9 cellular contexts compared by ENCODE assay signal in the genomic region with DNA sequence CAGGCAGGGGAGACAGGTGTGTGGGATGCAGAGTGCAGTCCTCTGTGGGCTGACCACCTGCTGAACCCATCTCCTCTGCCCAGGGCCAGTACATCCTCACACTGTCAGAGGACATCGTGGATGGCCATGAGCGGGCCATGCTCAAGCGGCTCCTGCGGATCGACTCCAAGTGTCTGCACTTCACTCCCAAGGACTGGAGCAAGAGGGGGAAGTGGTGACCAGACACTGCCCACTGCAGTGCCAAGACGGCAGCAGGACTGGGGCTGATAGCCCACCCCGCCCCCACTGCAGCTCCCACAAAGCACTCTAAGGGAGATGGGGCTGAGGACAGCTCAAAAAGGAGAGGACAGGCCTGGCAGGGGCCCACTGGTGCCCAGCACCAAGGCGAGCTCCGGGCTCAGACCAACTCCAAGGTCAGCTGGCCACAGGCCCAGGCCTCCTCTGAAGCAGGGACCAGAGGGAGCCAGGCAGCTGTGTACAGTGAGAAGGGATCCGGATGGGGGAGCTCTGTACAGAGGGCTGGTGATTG. TPM values are rescaled to one million over a fixed set of nuclear protein-coding genes. Genes with fewer than 3 reads are reported as not detected.
DNase-seq lines count a peak whose midpoint lies in the region; ATAC-seq, FAIRE-seq and TF ChIP-seq lines count a peak whose summit lies in the region.
"Had no signal": no experiment of that assay in that cellular context is flagged by ENCODE, and none has a peak within 500 bp of the region (broad histone marks: within the 10 kb centered on the region; RNA-seq: fewer than 3 reads in every experiment).

No MANE protein-coding gene starts in this region.

- H3K9ac ChIP-seq in mucosa of stomach (ENCODE audit: low read length) = peak overlapping the region; percentile 69

- H3K4me1 ChIP-seq in breast epithelium = peaks cover 5 to 12% of the 10 kb centered on the region in 2 donors
- H3K4me1 ChIP-seq in mucosa of stomach (ENCODE audit: control insufficient read depth, insufficient read depth, low read length) = peaks cover 13% of the 10 kb centered on the region
- peaks cover 3 to 6% of the 10 kb centered on the region in 2 donors for H3K4me1 ChIP-seq in small intestine (ENCODE audit: control insufficient read depth in 2 of 2, insufficient read depth in 1 of 2, low read depth in 1 of 2, low read length in 1 of 2)

- FAIRE-seq in small intestine (lab: Jason Lieb, UNC) = no peak
- FAIRE-seq: TTC549 had no signal

- peak overlapping the region in 2 of 3 donors; percentile 77 to 82 for H3K4me3 ChIP-seq in breast epithelium
- H3K4me3 ChIP-seq in mucosa of stomach (ENCODE audit: low read length) = no peak overlapping the region
- H3K4me3 ChIP-seq in small intestine (ENCODE audit: low read depth in 1 of 2, low read length in 2 of 2) = peak overlapping the region in 1 of 2 donors; percentile 77

- ATAC-seq in HG02938 (IDR thresholded peaks at IDR 0.05; ENCODE audit: unreplicated experiment) (no peak), GM19452 (IDR thresholded peaks at IDR 0.05; ENCODE audit: unreplicated experiment) (no peak)

- TF ChIP-seq POLR2A in breast epithelium (IDR thresholded peaks at IDR 0.05) = no peak

- H3K27ac ChIP-seq in KOPT-K1 (ENCODE audit: low read depth, low read length, poor library complexity, severe bottlenecking) (peak overlapping the region; percentile 82), breast epithelium (peak overlapping the region in 1 of 2 donors; percentile 87), small intestine (ENCODE audit: low read depth in 1 of 2, low read length in 1 of 2) (no peak overlapping the region)

- intact Hi-C loops in breast epithelium (cut with DNase I; ENCODE audit: low total_unique reads) = no loop called here

- no peaks in the 10 kb centered on the region for H3K27me3 ChIP-seq in breast epithelium
- H3K27me3 ChIP-seq in mucosa of stomach (ENCODE audit: control insufficient read depth, insufficient read depth, low read length) = no peaks in the 10 kb centered on the region
- no peaks in the 10 kb centered on the region for H3K27me3 ChIP-seq in small intestine (ENCODE audit: control insufficient read depth in 2 of 2, insufficient read depth in 2 of 2, low read length in 2 of 2)

- WGBS in small intestine, 3 donors = 67 to 71% (median 68%) methylated on average over 10 of the region's 10 CpGs

- H3K36me3 ChIP-seq in KOPT-K1 (ENCODE audit: insufficient read depth, low read length) = peaks cover 56% of the 10 kb centered on the region
- no peaks in the 10 kb centered on the region for H3K36me3 ChIP-seq in breast epithelium
- peaks cover 45% of the 10 kb centered on the region for H3K36me3 ChIP-seq in mucosa of stomach (ENCODE audit: control insufficient read depth, insufficient read depth, low read length)
- peaks cover 23 to 32% of the 10 kb centered on the region in 2 donors for H3K36me3 ChIP-seq in small intestine (ENCODE audit: control insufficient read depth in 2 of 2, insufficient read depth in 2 of 2, low read length in 2 of 2)

- peak; percentile 43 for DNase-seq in AG20443 (ENCODE audit: low spot score)
- DNase-seq in breast epithelium (ENCODE audit: low spot score in 2 of 2) = no peak
- DNase-seq in cerebellar cortex (ENCODE audit: low spot score) = no peak
- no peak for DNase-seq in small intestine

- TF ChIP-seq CTCF in breast epithelium (IDR thresholded peaks at IDR 0.05) = no peak

- no peaks in the 10 kb centered on the region for H3K9me3 ChIP-seq in KOPT-K1 (ENCODE audit: insufficient read depth, low read length, poor library complexity, severe bottlenecking)
- H3K9me3 ChIP-seq in breast epithelium = no peaks in the 10 kb centered on the region
- H3K9me3 ChIP-seq in mucosa of stomach (ENCODE audit: control insufficient read depth, low read length) = no peaks in the 10 kb centered on the region
- H3K9me3 ChIP-seq in small intestine (ENCODE audit: control insufficient read depth, low read depth) = no peaks in the 10 kb centered on the region

RNA-seq across cellular contexts. Expression of a gene that starts 1.6 kb away (rescaled TPM):
- 100 to 1,000 TPM in 1 of 3 donors, 10 to 100 TPM in 2; 89.1 to 110 (median 99.8) TPM for total RNA-seq in breast epithelium
- 10 to 100 TPM; 50.1 to 65.1 (median 50.3) TPM for polyA plus RNA-seq in small intestine

RNA-seq across cellular contexts. Expression of a gene that starts 7.0 kb away (rescaled TPM):
- total RNA-seq in breast epithelium = 10 to 100 TPM; 50.1 to 66.7 (median 61.3) TPM
- 10 to 100 TPM; 68.2 to 76.7 (median 73.9) TPM for polyA plus RNA-seq in small intestine

RNA-seq across cellular contexts. Expression of a gene that starts 56.3 kb away (rescaled TPM):
- 10 to 100 TPM; 45.0 to 57.7 (median 46.2) TPM for total RNA-seq in breast epithelium
- 10 to 100 TPM; 32.2 to 40.5 (median 33.0) TPM for polyA plus RNA-seq in small intestine
